9 cellular contexts compared by ENCODE assay signal in the genomic region with DNA sequence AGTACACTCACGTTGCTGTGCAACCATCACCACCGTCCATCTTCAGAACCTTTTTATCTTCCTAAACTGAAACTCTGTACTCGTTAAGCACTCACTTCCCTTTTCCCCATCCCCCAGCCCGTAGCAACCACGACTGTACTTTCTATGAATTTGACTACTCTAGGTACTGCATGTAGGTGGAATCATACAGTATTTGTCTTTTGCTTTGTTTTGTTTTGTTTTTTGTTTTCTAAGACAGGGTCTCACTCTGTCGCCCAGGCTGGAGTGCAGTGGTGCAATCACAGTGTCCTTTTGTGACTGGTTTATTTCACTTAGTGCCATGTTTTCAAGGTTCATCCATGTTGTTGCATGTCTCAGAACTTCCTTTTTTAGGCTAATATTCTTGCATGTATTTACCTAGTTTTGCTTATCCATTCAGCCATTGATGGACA.
A peak's percentile ranks its signal among the peaks of the same experiment; 100 is the strongest.
DNase-seq lines count a peak whose midpoint lies in the region; ATAC-seq lines count a peak whose summit lies in the region.
"Had no signal": no experiment of that assay in that cellular context is flagged by ENCODE, and none has a peak within 500 bp of the region (broad histone marks: within the 10 kb centered on the region; RNA-seq: fewer than 3 reads in every experiment).

No MANE protein-coding gene starts in this region.

- no peak for DNase-seq in activated naive CD4-positive, alpha-beta T cell treated with Interleukin-2 at 50 U/mL for 16 hours
- DNase-seq in NCI-H748 (lab: John Stamatoyannopoulos, UW; ENCODE audit: unreplicated experiment) (peak; percentile 33), activated T-cell treated with anti-CD3 and anti-CD28 coated beads for 4 hours (no peak), LoVo (ENCODE audit: low spot score) (no peak), RKO (ENCODE audit: low spot score) (no peak)
- DNase-seq: NCI-H82 had no signal

- H3K9me3 Mint-ChIP-seq in activated naive CD4-positive, alpha-beta T cell treated with anti-CD3 and anti-CD28 coated beads, Interleukin-2, amount 50 U/mL, for 24 hours = no peaks in the 10 kb centered on the region
- no peaks in the 10 kb centered on the region for H3K9me3 Mint-ChIP-seq in stimulated activated memory B cell treated with anti-CD40 and anti-IgM and Interleukin-4, amounts not matched to agents 10 μg/mL and 1 μg/mL and 100 μg/mL, for 72 hours

- H3K4me3 Mint-ChIP-seq in activated naive CD4-positive, alpha-beta T cell treated with anti-CD3 and anti-CD28 coated beads, Interleukin-2, amount 50 U/mL, for 24 hours = peak overlapping the region; percentile 9
- no peak overlapping the region for H3K4me3 Mint-ChIP-seq in stimulated activated memory B cell treated with anti-CD40 and anti-IgM and Interleukin-4, amounts not matched to agents 10 μg/mL and 1 μg/mL and 100 μg/mL, for 72 hours

- H3K27me3 Mint-ChIP-seq in activated naive CD4-positive, alpha-beta T cell treated with anti-CD3 and anti-CD28 coated beads, Interleukin-2, amount 50 U/mL, for 24 hours = peaks cover 2% of the 10 kb centered on the region
- peaks cover 14% of the 10 kb centered on the region for H3K27me3 Mint-ChIP-seq in stimulated activated memory B cell treated with anti-CD40 and anti-IgM and Interleukin-4, amounts not matched to agents 10 μg/mL and 1 μg/mL and 100 μg/mL, for 72 hours

- H3K36me3 Mint-ChIP-seq in activated naive CD4-positive, alpha-beta T cell treated with anti-CD3 and anti-CD28 coated beads, Interleukin-2, amount 50 U/mL, for 24 hours = no peaks in the 10 kb centered on the region
- no peaks in the 10 kb centered on the region for H3K36me3 Mint-ChIP-seq in stimulated activated memory B cell treated with anti-CD40 and anti-IgM and Interleukin-4, amounts not matched to agents 10 μg/mL and 1 μg/mL and 100 μg/mL, for 72 hours

- peaks cover 7% of the 10 kb centered on the region for H3K4me1 Mint-ChIP-seq in activated naive CD4-positive, alpha-beta T cell treated with anti-CD3 and anti-CD28 coated beads, Interleukin-2, amount 50 U/mL, for 24 hours
- H3K4me1 Mint-ChIP-seq in stimulated activated memory B cell treated with anti-CD40 and anti-IgM and Interleukin-4, amounts not matched to agents 10 μg/mL and 1 μg/mL and 100 μg/mL, for 72 hours = peaks cover 8% of the 10 kb centered on the region

- peak; percentile 97 for ATAC-seq in HG02885 (IDR thresholded peaks at IDR 0.05; ENCODE audit: poor library complexity, unreplicated experiment)
- peak; percentile 85 for ATAC-seq in stimulated activated memory B cell treated with anti-CD40 and anti-IgM and Interleukin-4, amounts not matched to agents 10 μg/mL and 1 μg/mL and 100 μg/mL, for 72 hours

- H3K27ac Mint-ChIP-seq in activated naive CD4-positive, alpha-beta T cell treated with anti-CD3 and anti-CD28 coated beads, Interleukin-2, amount 50 U/mL, for 24 hours = no peak overlapping the region
- H3K27ac Mint-ChIP-seq in stimulated activated memory B cell treated with anti-CD40 and anti-IgM and Interleukin-4, amounts not matched to agents 10 μg/mL and 1 μg/mL and 100 μg/mL, for 72 hours = no peak overlapping the region
